Comparison of ENCODE assay signal across 20 cellular contexts in the genomic region with DNA sequence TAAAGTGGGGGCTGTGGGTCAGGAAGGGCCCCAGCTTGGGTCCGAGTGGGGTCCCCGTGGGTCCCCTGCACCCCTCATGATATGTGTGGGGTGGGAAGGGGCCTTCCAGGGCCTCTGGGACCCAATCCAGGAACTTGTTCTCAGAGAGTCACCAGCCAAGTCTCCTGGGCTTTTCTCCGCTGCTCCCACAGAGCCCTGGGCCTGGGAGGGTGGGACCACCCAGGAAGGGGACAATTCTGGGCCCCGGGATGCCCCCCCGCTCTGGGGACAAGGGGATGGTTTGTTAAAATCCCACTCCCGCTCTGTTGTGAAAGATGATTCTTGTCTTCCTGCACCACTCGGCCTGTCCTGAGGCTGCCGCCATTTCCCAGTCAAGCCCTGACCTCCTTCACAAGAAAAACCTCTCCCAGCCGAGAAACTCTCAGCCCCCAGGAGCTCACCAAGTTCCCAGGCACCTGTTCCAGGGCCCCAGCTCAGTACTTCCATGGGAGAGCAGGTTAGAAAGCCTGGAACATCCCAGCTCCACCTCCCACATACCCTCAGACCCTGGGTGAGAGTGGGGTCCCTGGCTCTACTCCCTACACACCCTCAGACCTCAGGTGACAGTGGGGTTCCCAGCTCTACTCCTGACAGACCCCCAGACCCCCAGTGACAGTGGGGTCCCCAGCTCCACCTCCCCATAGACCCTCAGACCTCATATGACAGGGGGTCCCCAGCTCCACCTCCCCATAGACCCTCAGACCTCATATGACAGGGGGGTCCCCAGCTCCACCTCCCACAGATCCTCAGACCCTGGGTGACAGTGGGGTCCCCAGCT.
DNase-seq lines count a peak whose midpoint lies in the region; ATAC-seq and TF ChIP-seq lines count a peak whose summit lies in the region.
"Had no signal": no experiment of that assay in that cellular context is flagged by ENCODE, and none has a peak within 500 bp of the region (broad histone marks: within the 10 kb centered on the region; RNA-seq: fewer than 3 reads in every experiment).

No MANE protein-coding gene starts in this region.

- CTCF ChIA-PET in Caco-2 (lab: Charles Lee): no interaction called here

- H3K9me3 Mint-ChIP-seq in Caco-2 (ENCODE audit: unreplicated experiment) (no peaks in the 10 kb centered on the region), HFFc6 (no peaks in the 10 kb centered on the region), immature natural killer cell (peaks cover 0 to 2% (median 0%) of the 10 kb centered on the region in 6 donors)
- H3K9me3 Mint-ChIP-seq: activated T-helper 2 cell treated with anti-CD3 and anti-CD28 coated beads, Interferon-gamma antibody, Interleukin-2, Interleukin-4, amounts not matched to agents 10 μg/mL and 5 μg/mL and 100 μg/mL, durations not matched to agents 14 hours and 24 hours and 36 hours; IgD-negative memory B cell had no signal

- no peak overlapping the region for H3K27ac ChIP-seq in esophagus muscularis mucosa (replicated peaks in 1 of 4)
- H3K27ac ChIP-seq: VCaP had no signal

- TF ChIP-seq EP300 in esophagus muscularis mucosa (IDR thresholded peaks at IDR 0.05): no peak

- H3K27me3 Mint-ChIP-seq in Caco-2 (ENCODE audit: insufficient read depth, unreplicated experiment) (no peaks in the 10 kb centered on the region), HFFc6 (ENCODE audit: insufficient read depth) (0 out of 2 replicates have a peak, but pooled peaks cover 1% of the 10 kb centered on the region), immature natural killer cell (ENCODE audit: low read depth in 3 of 3) (peaks cover 3 to 4% (median 4%) of the 10 kb centered on the region in 3 donors)

- H3K4me1 Mint-ChIP-seq in Caco-2 (ENCODE audit: low read depth, unreplicated experiment) (peaks cover 21% of the 10 kb centered on the region), HFFc6 (ENCODE audit: low read depth) (peaks cover 37% of the 10 kb centered on the region), immature natural killer cell (no peaks in the 10 kb centered on the region)

- TF ChIP-seq POLR2A in esophagus muscularis mucosa (IDR thresholded peaks at IDR 0.05; ENCODE audit: low read depth): no peak

- ATAC-seq in sciatic nerve: no peak
- ATAC-seq: mucosa of descending colon had no signal

- H3K4me3 Mint-ChIP-seq in Caco-2 (ENCODE audit: unreplicated experiment) (no peak overlapping the region), HFFc6 (no peak overlapping the region; the same call in 1 of the 2 replicates), immature natural killer cell (no peak overlapping the region)
- H3K4me3 Mint-ChIP-seq: IgD-negative memory B cell had no signal

- intact Hi-C loops in Caco-2 (cut with micrococcal nuclease; ENCODE audit: unreplicated experiment) (no loop called here), esophagus muscularis mucosa (cut with DNase I) (no loop called here), sciatic nerve (cut with DNase I) (no loop called here)

- BruUV-seq in Caco-2 (replicated peaks; lab: Mats Ljungman, UMichigan): no TSS peak

- TF ChIP-seq CTCF in Caco-2 (IDR thresholded peaks at IDR 0.05; ENCODE audit: insufficient read depth in 1 of 2, low read depth in 1 of 2, low read length in 1 of 2, severe bottlenecking in 1 of 2, unreplicated experiment in 1 of 2) (no peak), HFFc6 (IDR thresholded peaks at IDR 0.05) (no peak), esophagus muscularis mucosa (IDR thresholded peaks at IDR 0.05) (no peak)

- no peaks in the 10 kb centered on the region for H3K36me3 Mint-ChIP-seq in Caco-2 (ENCODE audit: insufficient read depth, unreplicated experiment)
- H3K36me3 Mint-ChIP-seq in HFFc6 (ENCODE audit: low read depth): no peaks in the 10 kb centered on the region
- no peaks in the 10 kb centered on the region for H3K36me3 Mint-ChIP-seq in immature natural killer cell

- H3K4me3 ChIP-seq in Caco-2 (ENCODE audit: low read depth, low read length) (no peak overlapping the region), esophagus muscularis mucosa (no peak overlapping the region)
- H3K4me3 ChIP-seq: mucosa of descending colon had no signal

- POLR2A ChIA-PET in Caco-2 (lab: Charles Lee): interaction anchor here (0.6 kb wide), 1 partner anchor 21 kb away, joined by 3 read pairs; no protein-coding TSS in a partner anchor

- H3K9me3 ChIP-seq in Caco-2 (no peaks in the 10 kb centered on the region), esophagus muscularis mucosa (no peaks in the 10 kb centered on the region)
- H3K9me3 ChIP-seq: mucosa of descending colon had no signal

- WGBS in esophagus muscularis mucosa: 68% methylated on average over 9 of the region's 9 CpGs

- H3K4me1 ChIP-seq in Caco-2: peaks cover 26% of the 10 kb centered on the region
- H3K4me1 ChIP-seq in esophagus muscularis mucosa: peaks cover 0 to 29% (median 15%) of the 10 kb centered on the region in 4 donors

- H3K27me3 ChIP-seq in Caco-2 (replicated peaks; ENCODE audit: control insufficient read depth, insufficient read depth, low read length): no peaks in the 10 kb centered on the region
- peaks cover 0 to 8% (median 0%) of the 10 kb centered on the region in 4 donors for H3K27me3 ChIP-seq in esophagus muscularis mucosa

- H3K27ac Mint-ChIP-seq in Caco-2 (ENCODE audit: unreplicated experiment) (peak overlapping the region; percentile 70), HFFc6 (peak overlapping the region; percentile 93), immature natural killer cell (peak overlapping the region in 1 of 6 donors; percentile 32)
- H3K27ac Mint-ChIP-seq: activated T-helper 2 cell treated with anti-CD3 and anti-CD28 coated beads, Interferon-gamma antibody, Interleukin-2, Interleukin-4, amounts not matched to agents 10 μg/mL and 5 μg/mL and 100 μg/mL, durations not matched to agents 14 hours and 24 hours and 36 hours; IgD-negative memory B cell had no signal

- peak in 1 of 2 experiments; percentile 22 for DNase-seq in Caco-2
- DNase-seq in HFFc6: no peak
- DNase-seq in esophagus muscularis mucosa (ENCODE audit: extremely low spot score): peak; percentile 82
- peak; percentile 60 for DNase-seq in sciatic nerve (ENCODE audit: low spot score)
- DNase-seq in iPS-NIHi11 (ENCODE audit: low spot score): no peak
- DNase-seq in HuH-7 (ENCODE audit: low spot score): no peak
- DNase-seq in immature natural killer cell: no peak
- DNase-seq in NK-92 (lab: John Stamatoyannopoulos, UW; ENCODE audit: unreplicated experiment): no peak
- DNase-seq: activated CD4-positive, alpha-beta T cell treated with anti-CD3 and anti-CD28 coated beads, Interleukin-2, amount 50 U/mL, for 4 hours; central memory CD4-positive, alpha-beta T cell; HCEC 1CT; hypothalamus; MM.1S; mucosa of descending colon; NCI-H1694; NK-92 treated with Interleukin-12 subunit alpha and Interleukin-12 subunit beta, amount 100 ng/mL, for 24 hours; nucleus accumbens had no signal

- H3K36me3 ChIP-seq in Caco-2 (ENCODE audit: control insufficient read depth, insufficient read depth, low read length) (no peaks in the 10 kb centered on the region), esophagus muscularis mucosa (no peaks in the 10 kb centered on the region)

Comparison
In these comparisons a context has a peak if more than half of its experiments do, and no peak if none do; other contexts are left out.
1. DNase-seq: peak in esophagus muscularis mucosa (single experiment) and sciatic nerve (single experiment); none in HFFc6 (single experiment), iPS-NIHi11 (single experiment), HuH-7 (single experiment), immature natural killer cell (0 of 3) and NK-92 (single experiment).